In the genomic region with DNA sequence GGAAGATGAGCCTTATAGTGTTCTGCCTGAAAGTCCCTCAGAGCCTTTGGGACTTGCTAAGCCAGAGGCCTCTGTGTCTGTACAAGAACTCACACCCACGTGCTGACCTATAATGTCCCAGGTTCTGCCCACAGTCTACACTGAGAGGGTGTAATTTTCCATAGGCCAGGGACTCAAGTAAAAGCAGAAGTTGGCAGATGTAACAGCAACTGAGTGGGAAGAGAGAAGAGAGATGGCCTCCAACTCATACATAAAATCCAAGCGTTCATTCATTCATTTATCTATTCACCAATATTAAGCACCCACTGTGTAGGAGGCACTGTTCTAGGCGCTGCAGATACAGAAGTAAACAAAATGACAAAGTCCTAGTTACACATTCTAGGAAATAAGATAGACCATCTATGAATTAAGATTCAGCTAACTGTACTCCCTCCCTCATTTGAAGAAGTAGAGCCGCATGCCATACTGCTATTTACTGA, we compare ENCODE assay signal across 8 cellular contexts. TPM values are rescaled to one million over a fixed set of nuclear protein-coding genes. Genes with fewer than 3 reads are reported as not detected.
A peak's percentile ranks its signal among the peaks of the same experiment; 100 is the strongest.
DNase-seq lines count a peak whose midpoint lies in the region; ATAC-seq, FAIRE-seq and TF ChIP-seq lines count a peak whose summit lies in the region.

No MANE protein-coding gene starts in this region.

- H4K20me1 ChIP-seq in Loucy (ENCODE audit: insufficient read depth, low read length, poor library complexity, severe bottlenecking), result no peaks in the 10 kb centered on the region

- ATAC-seq in GM21723 (IDR thresholded peaks at IDR 0.05; ENCODE audit: unreplicated experiment), result peak; percentile 31

- no peak for DNase-seq in GM12891 (ENCODE audit: insufficient read length, low spot score)
- DNase-seq in effector memory CD4-positive, alpha-beta T cell, result no peak
- no peak for DNase-seq in caudate nucleus (lab: John Stamatoyannopoulos, UW)
- no peak for DNase-seq in activated CD4-positive, CD25-positive, alpha-beta regulatory T cell treated with anti-CD3 and anti-CD28 coated beads, Interleukin-2, amount 50 U/mL, for 72 hours
- no peak for DNase-seq in substantia nigra (lab: John Stamatoyannopoulos, UW)
- no peak for DNase-seq in dorsolateral prefrontal cortex

- H3K9me2 ChIP-seq in Loucy (replicated peaks; ENCODE audit: low read depth, low read length), result no peaks in the 10 kb centered on the region

- H3K27me3 ChIP-seq in Loucy (ENCODE audit: insufficient read depth, low read length, poor library complexity, severe bottlenecking) (no peaks in the 10 kb centered on the region), dorsolateral prefrontal cortex (peaks cover 0 to 5% (median 0%) of the 10 kb centered on the region in 45 donors)
- H3K27me3 ChIP-seq in effector memory CD4-positive, alpha-beta T cell (replicated peaks; ENCODE audit: control insufficient read depth, insufficient read depth, low read length, poor library complexity, severe bottlenecking), result no peaks in the 10 kb centered on the region

- peak overlapping the region; percentile 68; the same call in 1 of the 2 replicates for H2AFZ ChIP-seq in Loucy (ENCODE audit: low read length)

- H3K4me1 ChIP-seq in Loucy (ENCODE audit: insufficient read depth, low read length, poor library complexity, severe bottlenecking), result peaks cover 82% of the 10 kb centered on the region
- H3K4me1 ChIP-seq in effector memory CD4-positive, alpha-beta T cell (ENCODE audit: control insufficient read depth, insufficient read depth, low read length, poor library complexity, severe bottlenecking), result peaks cover 19% of the 10 kb centered on the region

- H3K36me3 ChIP-seq in Loucy (ENCODE audit: insufficient read depth, low read length), result no peaks in the 10 kb centered on the region
- H3K36me3 ChIP-seq in effector memory CD4-positive, alpha-beta T cell (ENCODE audit: control insufficient read depth, insufficient read depth, low read length), result no peaks in the 10 kb centered on the region

- intact Hi-C loops in dorsolateral prefrontal cortex (cut with DNase I), result no loop called here

- H3K9me3 ChIP-seq in Loucy (ENCODE audit: insufficient read depth, low read depth, low read length), result no peaks in the 10 kb centered on the region
- H3K9me3 ChIP-seq in effector memory CD4-positive, alpha-beta T cell (ENCODE audit: control insufficient read depth, low read length), result no peaks in the 10 kb centered on the region

- FAIRE-seq in GM12891 (lab: Jason Lieb, UNC), result no peak

- H3K4me3 ChIP-seq in Loucy (ENCODE audit: low read length, poor library complexity, severe bottlenecking) (no peak overlapping the region), dorsolateral prefrontal cortex (no peak overlapping the region)
- peak overlapping the region; percentile 19 for H3K4me3 ChIP-seq in effector memory CD4-positive, alpha-beta T cell (ENCODE audit: insufficient read depth, low read depth, low read length, poor library complexity, severe bottlenecking)

- no peaks in the 10 kb centered on the region for H3K79me2 ChIP-seq in Loucy (ENCODE audit: insufficient read depth, low read length)

- H3K9ac ChIP-seq in Loucy (ENCODE audit: low read depth, low read length, poor library complexity, severe bottlenecking), result peak overlapping the region; percentile 57

- H3F3A ChIP-seq in Loucy (ENCODE audit: low read depth), result no peaks in the 10 kb centered on the region

- no peak for TF ChIP-seq POLR2A in GM12891 (IDR thresholded peaks at IDR 0.05; ENCODE audit: low read depth, low read length)

- H3K4me2 ChIP-seq in Loucy (ENCODE audit: low read depth, low read length, poor library complexity, severe bottlenecking), result peak overlapping the region; percentile 12

- no peak overlapping the region for H3K27ac ChIP-seq in effector memory CD4-positive, alpha-beta T cell (ENCODE audit: insufficient read depth, low read length, poor library complexity, severe bottlenecking)
- H3K27ac ChIP-seq in caudate nucleus (ENCODE audit: low read depth, low read length), result no peak overlapping the region
- H3K27ac ChIP-seq in substantia nigra (ENCODE audit: low read depth, low read length, poor library complexity, severe bottlenecking), result no peak overlapping the region
- no peak overlapping the region for H3K27ac ChIP-seq in dorsolateral prefrontal cortex

- TF ChIP-seq CTCF in Loucy (conservative IDR thresholded peaks at IDR 0.05; ENCODE audit: low read length) (no peak), dorsolateral prefrontal cortex (IDR thresholded peaks at IDR 0.05 in 54 of 56, conservative IDR thresholded peaks at IDR 0.05 in 2 of 56; ENCODE audit: low read depth in 1 of 56, partially characterized antibody in 56 of 56) (no peak)

TF ChIP-seq in GM12891, 5 proteins besides CTCF, POLR2A, EP300 and RAD21:
- peak; percentile 47; the same call in 1 of the 2 replicates for TF ChIP-seq SPI1 (IDR thresholded peaks at IDR 0.05; ENCODE audit: low read depth, low read length)
- TF ChIP-seq POU2F2 (IDR thresholded peaks at IDR 0.05; ENCODE audit: low read depth, low read length), result no peak

RNA-seq across cellular contexts. Expression of gene MDM1, which starts 41.7 kb away (rescaled TPM):
- polyA plus RNA-seq in GM12891 (2012; ENCODE audit: low read depth, missing spikeins), result 6.2 TPM
- 10 to 100 TPM; 14.8 to 35.5 (median 23.6) TPM for total RNA-seq in dorsolateral prefrontal cortex
